ENCODE assay signal across 9 cellular contexts in genomic region chr19:45442408-45442926, GRCh38. TPM values are rescaled to one million over a fixed set of nuclear protein-coding genes. Genes with fewer than 3 reads are reported as not detected.
DNase-seq lines count a peak whose midpoint lies in the region; ATAC-seq and TF ChIP-seq lines count a peak whose summit lies in the region.
"Had no signal": no experiment of that assay in that cellular context is flagged by ENCODE, and none has a peak within 500 bp of the region (broad histone marks: within the 10 kb centered on the region; RNA-seq: fewer than 3 reads in every experiment).

No MANE protein-coding gene starts in this region.

- H3K9me3 Mint-ChIP-seq in brain, result peaks cover 0 to 11% (median 0%) of the 10 kb centered on the region in 5 experiments
- H3K9me3 Mint-ChIP-seq in naive thymus-derived CD8-positive, alpha-beta T cell, result no peaks in the 10 kb centered on the region

- no peaks in the 10 kb centered on the region for H3K27me3 ChIP-seq in right atrium auricular region
- H3K27me3 ChIP-seq in upper lobe of right lung, result no peaks in the 10 kb centered on the region

- H3K9me3 ChIP-seq in right atrium auricular region (no peaks in the 10 kb centered on the region), upper lobe of right lung (no peaks in the 10 kb centered on the region)

- H3K36me3 Mint-ChIP-seq in brain, result no peaks in the 10 kb centered on the region
- no peaks in the 10 kb centered on the region for H3K36me3 Mint-ChIP-seq in naive thymus-derived CD8-positive, alpha-beta T cell

- H3K4me3 ChIP-seq in right atrium auricular region (no peak overlapping the region), upper lobe of right lung (no peak overlapping the region)

- intact Hi-C loops in Right ventricle myocardium superior (cut with DNase I), result no loop called here
- intact Hi-C loops in upper lobe of right lung (cut with DNase I), result no loop called here

- ATAC-seq in Right ventricle myocardium superior (ENCODE audit: poor library complexity), result no peak
- ATAC-seq in naive thymus-derived CD8-positive, alpha-beta T cell, result peak; percentile 22 to 47
- no peak for ATAC-seq in upper lobe of right lung
- ATAC-seq in HG03460 (IDR thresholded peaks at IDR 0.05; ENCODE audit: unreplicated experiment), result no peak
- no peak for ATAC-seq in HG02840 (IDR thresholded peaks at IDR 0.05; ENCODE audit: low FRiP score, unreplicated experiment)
- no peak for ATAC-seq in HG02938 (IDR thresholded peaks at IDR 0.05; ENCODE audit: unreplicated experiment)

- peaks cover 39% of the 10 kb centered on the region for H3K4me1 Mint-ChIP-seq in brain
- peaks cover 22 to 54% (median 46%) of the 10 kb centered on the region in 4 donors for H3K4me1 Mint-ChIP-seq in naive thymus-derived CD8-positive, alpha-beta T cell

- DNase-seq in right atrium auricular region (ENCODE audit: low spot score) (no peak), Right ventricle myocardium superior (no peak), upper lobe of right lung (no peak)
- no peak for DNase-seq in naive thymus-derived CD8-positive, alpha-beta T cell
- DNase-seq: NCI-H1436 had no signal

- peaks cover 3% of the 10 kb centered on the region for H3K27me3 Mint-ChIP-seq in brain
- no peaks in the 10 kb centered on the region for H3K27me3 Mint-ChIP-seq in naive thymus-derived CD8-positive, alpha-beta T cell

- no peaks in the 10 kb centered on the region for H3K36me3 ChIP-seq in right atrium auricular region
- no peaks in the 10 kb centered on the region for H3K36me3 ChIP-seq in upper lobe of right lung

- H3K4me3 Mint-ChIP-seq in brain, result peak overlapping the region; percentile 88 to 93 (median 90)
- H3K4me3 Mint-ChIP-seq in naive thymus-derived CD8-positive, alpha-beta T cell, result peak overlapping the region; percentile 62 to 94 (median 84)

- H3K27ac ChIP-seq in right atrium auricular region (peak overlapping the region; percentile 95 to 97), upper lobe of right lung (peak overlapping the region; percentile 95)

- peaks cover 0 to 38% of the 10 kb centered on the region in 2 donors for H3K4me1 ChIP-seq in right atrium auricular region
- peaks cover 17% of the 10 kb centered on the region for H3K4me1 ChIP-seq in upper lobe of right lung

- TF ChIP-seq CTCF in right atrium auricular region (IDR thresholded peaks at IDR 0.05), result no peak
- TF ChIP-seq CTCF in brain (conservative IDR thresholded peaks at IDR 0.05), result no peak
- no peak for TF ChIP-seq CTCF in upper lobe of right lung (IDR thresholded peaks at IDR 0.05)

- H3K27ac Mint-ChIP-seq in brain, result peak overlapping the region; percentile 42 to 85 (median 78)
- H3K27ac Mint-ChIP-seq in naive thymus-derived CD8-positive, alpha-beta T cell, result peak overlapping the region; percentile 61 to 96 (median 91)

- POLR2A ChIA-PET in naive thymus-derived CD8-positive, alpha-beta T cell (lab: Charles Lee), result interaction anchor here (5.7 to 7.8 kb wide), 2 partner anchors 26 to 37 kb away, joined by 90 to 133 read pairs; partner anchors contain the start of gene FOSB

RNA-seq across cellular contexts. Expression of gene ERCC1, which starts 18.8 kb away (rescaled TPM):
- total RNA-seq in right atrium auricular region (100 to 1,000 TPM; 110 to 126 TPM), Right ventricle myocardium superior (163 TPM), upper lobe of right lung (48.8 TPM)
- polyA plus RNA-seq in brain (ENCODE audit: insufficient read depth, low read depth, low replicate concordance), result 97.8 TPM
- total RNA-seq in naive thymus-derived CD8-positive, alpha-beta T cell, result 10 to 100 TPM; 59.2 to 61.0 TPM
- polyA plus RNA-seq in naive thymus-derived CD8-positive, alpha-beta T cell, result 10 to 100 TPM; 32.2 to 38.6 (median 33.7) TPM

RNA-seq across cellular contexts. Expression of gene FOSB, which starts 25.3 kb away (rescaled TPM):
- total RNA-seq in right atrium auricular region, result 10 to 100 TPM; 17.8 to 19.7 TPM
- total RNA-seq in Right ventricle myocardium superior, result 0.51 TPM
- 0.92 TPM for polyA plus RNA-seq in brain (ENCODE audit: insufficient read depth, low read depth, low replicate concordance)
- 1 to 10 TPM; 3.5 TPM for total RNA-seq in naive thymus-derived CD8-positive, alpha-beta T cell
- 10 to 100 TPM; 10.2 to 11.4 (median 11.0) TPM for polyA plus RNA-seq in naive thymus-derived CD8-positive, alpha-beta T cell
- total RNA-seq in upper lobe of right lung, result 3.6 TPM

RNA-seq across cellular contexts. Expression of gene POLR1G, which starts 36.0 kb away (rescaled TPM):
- total RNA-seq in right atrium auricular region (1 to 10 TPM; 5.5 to 5.6 TPM), Right ventricle myocardium superior (7.7 TPM), upper lobe of right lung (5.4 TPM)
- polyA plus RNA-seq in brain (ENCODE audit: insufficient read depth, low read depth, low replicate concordance), result 4.9 TPM
- total RNA-seq in naive thymus-derived CD8-positive, alpha-beta T cell, result 1 to 10 TPM; 3.3 to 3.4 TPM
- 1 to 10 TPM; 2.4 to 7.4 (median 4.4) TPM for polyA plus RNA-seq in naive thymus-derived CD8-positive, alpha-beta T cell

RNA-seq across cellular contexts. Expression of gene PPP1R13L, which starts 37.6 kb away (rescaled TPM):
- 100 to 1,000 TPM; 112 to 230 TPM for total RNA-seq in right atrium auricular region
- total RNA-seq in Right ventricle myocardium superior, result 207 TPM
- 14.8 TPM for polyA plus RNA-seq in brain (ENCODE audit: insufficient read depth, low read depth, low replicate concordance)
- total RNA-seq in naive thymus-derived CD8-positive, alpha-beta T cell, result 10 to 100 TPM; 12.4 to 13.2 TPM
- polyA plus RNA-seq in naive thymus-derived CD8-positive, alpha-beta T cell, result 1 to 10 TPM in 2 of 3 donors, under 1 TPM in 1; 0.64 to 2.5 (median 1.2) TPM
- 67.9 TPM for total RNA-seq in upper lobe of right lung

RNA-seq across cellular contexts. Expression of gene RTN2, which starts 54.4 kb away (rescaled TPM):
- total RNA-seq in right atrium auricular region, result 10 to 100 TPM; 22.8 to 24.0 TPM
- total RNA-seq in Right ventricle myocardium superior, result 29.9 TPM
- polyA plus RNA-seq in brain (ENCODE audit: insufficient read depth, low read depth, low replicate concordance), result 64.4 TPM
- total RNA-seq in naive thymus-derived CD8-positive, alpha-beta T cell, result 1 to 10 TPM; 1.0 to 1.8 TPM
- polyA plus RNA-seq in naive thymus-derived CD8-positive, alpha-beta T cell, result under 1 TPM in 2 of 3 donors, not detected in 1; 0.27 to 0.41 TPM
- 13.3 TPM for total RNA-seq in upper lobe of right lung

Comparison
In these comparisons a context has a peak if more than half of its experiments do, and no peak if none do; other contexts are left out.
1. ATAC-seq: peak in naive thymus-derived CD8-positive, alpha-beta T cell (2 of 2); none in Right ventricle myocardium superior (single experiment), upper lobe of right lung (single experiment), HG03460 (single experiment), HG02840 (single experiment) and HG02938 (single experiment).